In the genomic region with DNA sequence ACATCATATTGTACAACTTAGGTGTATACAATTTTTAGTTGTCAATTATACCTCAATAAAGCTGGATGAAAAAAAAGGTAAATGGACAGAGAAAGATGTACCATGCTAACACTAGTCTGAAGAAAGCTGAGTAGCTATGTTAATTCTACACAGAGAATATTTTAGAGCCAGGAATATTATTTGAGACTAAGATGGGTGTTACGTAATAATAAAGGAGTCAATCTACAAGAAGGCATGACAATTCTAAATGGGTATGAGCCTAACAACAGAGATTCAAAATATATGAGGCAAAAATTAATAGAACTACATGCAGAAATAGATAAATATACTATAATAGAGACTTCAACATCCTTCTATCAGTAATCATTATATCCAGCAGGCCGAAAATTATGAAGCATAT, we compare ENCODE assay signal across 27 cellular contexts.
"Had no signal": no experiment of that assay in that cellular context is flagged by ENCODE, and none has a peak within 500 bp of the region (broad histone marks: within the 10 kb centered on the region; RNA-seq: fewer than 3 reads in every experiment).

No MANE protein-coding gene starts in this region.

- H3K36me3 ChIP-seq: stomach, suprapubic skin, thoracic aorta, thyroid gland, tibial artery, tibial nerve, transverse colon, upper lobe of left lung, upper lobe of right lung, uterus, vagina had no signal

- DNase-seq: stimulated activated CD4-positive, alpha-beta T cell treated with anti-CD3 and anti-CD28 coated beads, Interleukin-2, amount 100 ng/mL, for 48 hours; stimulated activated CD4-positive, alpha-beta T cell treated with anti-CD3 and anti-CD28 coated beads, Interleukin-4, amount 100 ng/mL, for 1 hour; stimulated activated CD4-positive, alpha-beta T cell treated with anti-CD3 and anti-CD28 coated beads, Interleukin-4, amount 100 ng/mL, for 24 hours; stimulated activated CD4-positive, alpha-beta T cell treated with anti-CD3 and anti-CD28 coated beads, Interleukin-4, amount 100 ng/mL, for 4 hours; stimulated activated CD8-positive, alpha-beta memory T cell treated with anti-CD3 and anti-CD28 coated beads, Interleukin-4, amount 100 ng/mL, for 48 hours; stimulated activated naive B cell treated with anti-CD40 and anti-IgM and Interleukin-4, amounts not matched to agents 10 μg/mL and 1 μg/mL and 100 μg/mL, for 72 hours; stimulated activated naive CD4-positive, alpha-beta T cell; stimulated activated naive CD4-positive, alpha-beta T cell treated with Interleukin-2 at 50 U/mL for 16 hours; stimulated activated naive CD8-positive, alpha-beta T cell treated with anti-CD3 and anti-CD28 coated beads, Interleukin-15, amount 100 ng/mL, for 72 hours; stimulated activated naive CD8-positive, alpha-beta T cell treated with anti-CD3 and anti-CD28 coated beads, Interleukin-15, Interleukin-2, amounts not matched to agents 100 U/mL and 50 U/mL, for 24 hours; stomach; substantia nigra; testis; thyroid gland; tibial artery; transverse colon; trophoblast cell; upper lobe of left lung; upper lobe of right lung; uterus had no signal

- FAIRE-seq: urothelium cell line had no signal

- H3K4me3 ChIP-seq: stomach, suprapubic skin, testis, thoracic aorta, thyroid gland, tibial artery, tibial nerve, transverse colon, upper lobe of left lung, upper lobe of right lung, uterus, vagina had no signal

- H3K9me3 ChIP-seq: stomach, suprapubic skin, testis, thoracic aorta, thyroid gland, tibial artery, tibial nerve, transverse colon, upper lobe of left lung, upper lobe of right lung, uterus, vagina had no signal

- H3K4me1 ChIP-seq: stomach, suprapubic skin, testis, thyroid gland, tibial artery, tibial nerve, transverse colon, upper lobe of left lung, upper lobe of right lung, uterus, vagina had no signal

- ATAC-seq: stimulated activated effector memory CD8-positive, alpha-beta T cell treated with anti-CD3 and anti-CD28 coated beads, Interleukin-12 subunit alpha, Interleukin-12 subunit beta, amount 100 ng/mL, for 72 hours; stimulated activated memory B cell treated with anti-CD40 and anti-IgM and Interleukin-4, amounts not matched to agents 10 μg/mL and 1 μg/mL and 100 μg/mL, for 72 hours; stimulated activated naive B cell treated with anti-CD40 and anti-IgM and Interleukin-4, amounts not matched to agents 10 μg/mL and 1 μg/mL and 100 μg/mL, for 72 hours; stimulated activated naive CD8-positive, alpha-beta T cell treated with anti-CD3 and anti-CD28 coated beads, Interleukin-15, amount 100 ng/mL, for 72 hours; stimulated activated naive CD8-positive, alpha-beta T cell treated with anti-CD3 and anti-CD28 coated beads, Interleukin-15, Interleukin-2, amounts not matched to agents 100 U/mL and 50 U/mL, for 24 hours; upper lobe of right lung had no signal

- H3K27me3 ChIP-seq: stomach, suprapubic skin, testis, thyroid gland, tibial artery, tibial nerve, transverse colon, upper lobe of left lung, upper lobe of right lung, uterus, vagina had no signal

- H3K27ac ChIP-seq: stomach, suprapubic skin, testis, thoracic aorta, thyroid gland, tibial artery, tibial nerve, transverse colon, upper lobe of left lung, upper lobe of right lung, uterus, vagina had no signal
